Comparison of ENCODE assay signal across 16 cellular contexts in genomic region chr13:18948664-18949488, GRCh38.
A peak's percentile ranks its signal among the peaks of the same experiment; 100 is the strongest.
DNase-seq lines count a peak whose midpoint lies in the region; ATAC-seq, FAIRE-seq and TF ChIP-seq lines count a peak whose summit lies in the region.
"Had no signal": no experiment of that assay in that cellular context is flagged by ENCODE, and none has a peak within 500 bp of the region (broad histone marks: within the 10 kb centered on the region; RNA-seq: fewer than 3 reads in every experiment).

No MANE protein-coding gene starts in this region.

- intact Hi-C loops in kidney (cut with DNase I), result no loop called here
- intact Hi-C loops in spleen (cut with DNase I; ENCODE audit: low total_unique reads), result no loop called here
- intact Hi-C loops in activated T-helper 1 cell treated with anti-CD3 and anti-CD28 coated beads, Interleukin-12 subunit alpha, Interleukin-12 subunit beta, Interleukin-2, Interleukin-4 antibody, amounts not matched to agents 30 ng/mL and 10 ng/mL and 1 ng/mL, durations not matched to agents 14 hours and 24 hours and 36 hours (cut with micrococcal nuclease), result no loop called here

- H3K9ac ChIP-seq in kidney (ENCODE audit: low read length in 2 of 2), result no peak overlapping the region

- H3K27ac Mint-ChIP-seq in activated T-helper 1 cell treated with anti-CD3 and anti-CD28 coated beads, Interleukin-12 subunit alpha, Interleukin-12 subunit beta, Interleukin-2, Interleukin-4 antibody, amounts not matched to agents 30 ng/mL and 10 ng/mL and 1 ng/mL, durations not matched to agents 14 hours and 24 hours and 36 hours, result no peak overlapping the region
- H3K27ac Mint-ChIP-seq: CD4-positive, alpha-beta memory T cell had no signal

- H3K27ac ChIP-seq in kidney (ENCODE audit: low read depth in 2 of 2, low read length in 2 of 2) (no peak overlapping the region), spleen (no peak overlapping the region)
- H3K27ac ChIP-seq: C4-2B had no signal

- no peak for ATAC-seq in HG03025 (IDR thresholded peaks at IDR 0.05; ENCODE audit: low FRiP score, unreplicated experiment)
- ATAC-seq: HCT116 had no signal

- H3K27me3 Mint-ChIP-seq in activated T-helper 1 cell treated with anti-CD3 and anti-CD28 coated beads, Interleukin-12 subunit alpha, Interleukin-12 subunit beta, Interleukin-2, Interleukin-4 antibody, amounts not matched to agents 30 ng/mL and 10 ng/mL and 1 ng/mL, durations not matched to agents 14 hours and 24 hours and 36 hours (ENCODE audit: insufficient read depth), result no peaks in the 10 kb centered on the region

- H3K4me1 ChIP-seq in kidney (ENCODE audit: control insufficient read depth in 1 of 2, insufficient read depth in 1 of 2, low read depth in 1 of 2, low read length in 2 of 2) (no peaks in the 10 kb centered on the region), spleen (no peaks in the 10 kb centered on the region)
- H3K4me1 ChIP-seq: BE2C had no signal

- H3K4me3 ChIP-seq in H7 (ENCODE audit: insufficient read depth, low read depth, low read length) (no peak overlapping the region), kidney (ENCODE audit: low read length in 2 of 2) (no peak overlapping the region), spleen (no peak overlapping the region)

- H3K36me3 ChIP-seq in H7 (replicated peaks; ENCODE audit: control insufficient read depth, insufficient read depth, low read length) (no peaks in the 10 kb centered on the region), kidney (ENCODE audit: control insufficient read depth in 1 of 2, insufficient read depth in 2 of 2, low read length in 2 of 2) (no peaks in the 10 kb centered on the region), spleen (no peaks in the 10 kb centered on the region)
- H3K36me3 ChIP-seq: BE2C had no signal

- DNase-seq in AG20443 (ENCODE audit: low spot score), result peak; percentile 5
- peak; percentile 16 for DNase-seq in H7
- peak; percentile 49 for DNase-seq in kidney
- peak; percentile 64 for DNase-seq in spleen
- no peak for DNase-seq in activated T-helper 1 cell treated with anti-CD3 and anti-CD28 coated beads, Interleukin-12 subunit alpha, Interleukin-12 subunit beta, Interleukin-2, Interleukin-4 antibody, amounts not matched to agents 30 ng/mL and 10 ng/mL and 1 ng/mL, durations not matched to agents 14 hours and 24 hours and 36 hours (ENCODE audit: low spot score)
- DNase-seq in SK-N-DZ (ENCODE audit: low spot score), result no peak
- DNase-seq: BE2C; CD4-positive, alpha-beta memory T cell; DMS79; IMR-90; KBM-7 had no signal

- H3K36me3 Mint-ChIP-seq in activated T-helper 1 cell treated with anti-CD3 and anti-CD28 coated beads, Interleukin-12 subunit alpha, Interleukin-12 subunit beta, Interleukin-2, Interleukin-4 antibody, amounts not matched to agents 30 ng/mL and 10 ng/mL and 1 ng/mL, durations not matched to agents 14 hours and 24 hours and 36 hours (ENCODE audit: low read depth), result no peaks in the 10 kb centered on the region
- H3K36me3 Mint-ChIP-seq: CD4-positive, alpha-beta memory T cell had no signal

- 75 to 90% (median 84%) methylated on average over 10 to 19 of the region's 19 CpGs for WGBS in spleen, 5 donors

- TF ChIP-seq POLR2A in spleen (IDR thresholded peaks at IDR 0.05), result no peak

- TF ChIP-seq CTCF in kidney (IDR thresholded peaks at IDR 0.05; ENCODE audit: borderline replicate concordance, extremely low read depth, insufficient read depth) (no peak), spleen (IDR thresholded peaks at IDR 0.05 in 8 of 11, conservative IDR thresholded peaks at IDR 0.05 in 3 of 11) (no peak)

- no peaks in the 10 kb centered on the region for H3K9me3 Mint-ChIP-seq in activated T-helper 1 cell treated with anti-CD3 and anti-CD28 coated beads, Interleukin-12 subunit alpha, Interleukin-12 subunit beta, Interleukin-2, Interleukin-4 antibody, amounts not matched to agents 30 ng/mL and 10 ng/mL and 1 ng/mL, durations not matched to agents 14 hours and 24 hours and 36 hours

- H3K9me3 ChIP-seq in kidney (ENCODE audit: control insufficient read depth in 1 of 2, low read length in 2 of 2) (no peaks in the 10 kb centered on the region), spleen (peaks cover 0 to 30% (median 0%) of the 10 kb centered on the region in 8 donors)
- H3K9me3 ChIP-seq: BE2C had no signal

- H3K27me3 ChIP-seq in H7 (ENCODE audit: control insufficient read depth, insufficient read depth, low read length) (no peaks in the 10 kb centered on the region), spleen (replicated peaks in 1 of 7) (peaks cover 0 to 12% (median 0%) of the 10 kb centered on the region in 7 donors)
- H3K27me3 ChIP-seq: BE2C had no signal

- no peak for FAIRE-seq in kidney (lab: Jason Lieb, UNC)
- FAIRE-seq: GM12891, GM19239 had no signal

- H3K4me1 Mint-ChIP-seq in activated T-helper 1 cell treated with anti-CD3 and anti-CD28 coated beads, Interleukin-12 subunit alpha, Interleukin-12 subunit beta, Interleukin-2, Interleukin-4 antibody, amounts not matched to agents 30 ng/mL and 10 ng/mL and 1 ng/mL, durations not matched to agents 14 hours and 24 hours and 36 hours (ENCODE audit: low read depth), result no peaks in the 10 kb centered on the region
- H3K4me1 Mint-ChIP-seq: CD4-positive, alpha-beta memory T cell had no signal

- H3K4me3 Mint-ChIP-seq in activated T-helper 1 cell treated with anti-CD3 and anti-CD28 coated beads, Interleukin-12 subunit alpha, Interleukin-12 subunit beta, Interleukin-2, Interleukin-4 antibody, amounts not matched to agents 30 ng/mL and 10 ng/mL and 1 ng/mL, durations not matched to agents 14 hours and 24 hours and 36 hours, result no peak overlapping the region
- H3K4me3 Mint-ChIP-seq: CD4-positive, alpha-beta memory T cell had no signal

Comparison
In these comparisons a context has a peak if more than half of its experiments do, and no peak if none do; other contexts are left out.
1. DNase-seq: peak in AG20443 (single experiment), H7 (single experiment), kidney (single experiment) and spleen (single experiment); none in activated T-helper 1 cell treated with anti-CD3 and anti-CD28 coated beads, Interleukin-12 subunit alpha, Interleukin-12 subunit beta, Interleukin-2, Interleukin-4 antibody, amounts not matched to agents 30 ng/mL and 10 ng/mL and 1 ng/mL, durations not matched to agents 14 hours and 24 hours and 36 hours (single experiment) and SK-N-DZ (single experiment).